Comparison of ENCODE assay signal across 18 cellular contexts in the genomic region with DNA sequence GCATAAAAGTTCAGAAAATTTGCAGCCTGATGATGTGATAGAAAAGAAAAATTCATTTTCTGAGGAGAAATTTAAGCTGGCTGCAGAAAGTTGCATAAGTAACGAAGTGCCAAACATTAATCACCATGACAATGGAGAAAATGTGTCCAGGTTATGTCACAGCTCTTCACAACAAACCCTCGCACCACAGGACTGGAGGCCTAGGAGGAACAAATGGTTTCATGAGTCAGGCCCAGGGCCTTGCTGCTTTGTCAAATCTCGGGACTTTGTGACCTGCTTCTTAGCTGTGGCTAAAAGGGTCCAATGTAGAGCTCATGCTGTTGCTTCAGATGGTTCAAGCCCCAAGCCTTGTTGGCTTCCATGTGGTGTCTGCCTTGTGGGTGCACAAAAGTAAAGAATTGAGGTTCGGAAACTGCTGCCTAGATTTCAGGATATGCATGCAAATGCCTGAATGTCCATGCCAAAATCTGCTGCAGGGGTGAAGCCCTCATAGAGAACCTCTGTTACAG.
DNase-seq lines count a peak whose midpoint lies in the region; FAIRE-seq and TF ChIP-seq lines count a peak whose summit lies in the region.
"Had no signal": no experiment of that assay in that cellular context is flagged by ENCODE, and none has a peak within 500 bp of the region (broad histone marks: within the 10 kb centered on the region; RNA-seq: fewer than 3 reads in every experiment).

No MANE protein-coding gene starts in this region.

- H4K20me1 ChIP-seq in astrocyte (ENCODE audit: insufficient read depth, low read length): no peaks in the 10 kb centered on the region

- H2AK5ac ChIP-seq in mesendoderm (ENCODE audit: low read length): no peak overlapping the region

- H3K23ac ChIP-seq in mesendoderm (ENCODE audit: low read length): no peak overlapping the region

- POLR2A ChIA-PET in MCF 10A (lab: Yijun Ruan, JAX): no interaction called here

- H3K4me3 ChIP-seq in breast epithelium (no peak overlapping the region), astrocyte (ENCODE audit: insufficient read depth, low read depth, low read length) (no peak overlapping the region), mesendoderm (ENCODE audit: low read length) (no peak overlapping the region)
- H3K4me3 ChIP-seq: GM23338 had no signal

- H3K79me1 ChIP-seq in mesendoderm (ENCODE audit: low read length): no peaks in the 10 kb centered on the region

- DNase-seq in MCF 10A (ENCODE audit: unreplicated experiment) (peak; percentile 5), breast epithelium (ENCODE audit: low spot score in 2 of 2) (no peak), astrocyte (ENCODE audit: low read depth) (no peak), mesendoderm (peak; percentile 8), amniotic stem cell (lab: John Stamatoyannopoulos, UW) (no peak)
- no peak for DNase-seq in activated naive CD8-positive, alpha-beta T cell treated with anti-CD3 and anti-CD28 coated beads for 36 hours
- DNase-seq: 8988T; C1 segment of cervical spinal cord; Caco-2; CD4-positive, alpha-beta memory T cell; DMS153; DMS79 treated with DMSO at 0.1 percent for 48 hours; GF-D8; H9; HFFc6 had no signal

- H2AFZ ChIP-seq in astrocyte (ENCODE audit: low read depth, low read length): no peak overlapping the region
- H2AFZ ChIP-seq: GM23338 had no signal

- H3K79me2 ChIP-seq in astrocyte (ENCODE audit: insufficient read depth, low read length) (no peaks in the 10 kb centered on the region), mesendoderm (ENCODE audit: control insufficient read depth, insufficient read depth, low read length) (no peaks in the 10 kb centered on the region)

- TF ChIP-seq CTCF in MCF 10A (IDR thresholded peaks at IDR 0.05; ENCODE audit: unreplicated experiment) (no peak), breast epithelium (IDR thresholded peaks at IDR 0.05) (no peak), astrocyte (IDR thresholded peaks at IDR 0.05; ENCODE audit: insufficient read depth, low read depth, low read length) (no peak)

- H2BK120ac ChIP-seq in mesendoderm (ENCODE audit: low read depth, low read length): no peak overlapping the region

- H3K27ac ChIP-seq in breast epithelium (no peak overlapping the region), astrocyte (ENCODE audit: low read depth, low read length) (no peak overlapping the region), mesendoderm (ENCODE audit: low read depth, low read length) (no peak overlapping the region)

- H3K9me3 ChIP-seq in breast epithelium: peaks cover 15 to 42% of the 10 kb centered on the region in 2 donors
- peaks cover 3% of the 10 kb centered on the region for H3K9me3 ChIP-seq in astrocyte (ENCODE audit: insufficient read depth, low read depth, low read length)
- H3K9me3 ChIP-seq: Caco-2 had no signal

- H3K27me3 Mint-ChIP-seq in MCF 10A (ENCODE audit: insufficient read depth, unreplicated experiment): no peaks in the 10 kb centered on the region
- H3K27me3 Mint-ChIP-seq in astrocyte (ENCODE audit: low read depth, unreplicated experiment): no peaks in the 10 kb centered on the region
- no peaks in the 10 kb centered on the region for H3K27me3 Mint-ChIP-seq in activated naive CD8-positive, alpha-beta T cell treated with anti-CD3 and anti-CD28 coated beads for 36 hours
- H3K27me3 Mint-ChIP-seq: CD4-positive, alpha-beta memory T cell had no signal

- H3K27me3 ChIP-seq in breast epithelium: no peaks in the 10 kb centered on the region
- H3K27me3 ChIP-seq in astrocyte (ENCODE audit: insufficient read depth, low read length): no peaks in the 10 kb centered on the region
- no peaks in the 10 kb centered on the region for H3K27me3 ChIP-seq in mesendoderm (ENCODE audit: insufficient read depth, low read length, poor library complexity)

- H3K27ac Mint-ChIP-seq in MCF 10A (ENCODE audit: low read depth, unreplicated experiment) (no peak overlapping the region), astrocyte (ENCODE audit: unreplicated experiment) (no peak overlapping the region)
- H3K27ac Mint-ChIP-seq in activated naive CD8-positive, alpha-beta T cell treated with anti-CD3 and anti-CD28 coated beads for 36 hours: no peak overlapping the region
- H3K27ac Mint-ChIP-seq: CD4-positive, alpha-beta memory T cell; GM23338; H9; HFFc6 had no signal

- H3K4me1 ChIP-seq in breast epithelium: no peaks in the 10 kb centered on the region
- no peaks in the 10 kb centered on the region for H3K4me1 ChIP-seq in astrocyte (ENCODE audit: insufficient read depth, low read length)
- no peaks in the 10 kb centered on the region for H3K4me1 ChIP-seq in mesendoderm (ENCODE audit: control insufficient read depth, low read depth, low read length)
- H3K4me1 ChIP-seq: Caco-2 had no signal

- H3K36me3 Mint-ChIP-seq in MCF 10A (ENCODE audit: insufficient read depth, unreplicated experiment) (no peaks in the 10 kb centered on the region), astrocyte (ENCODE audit: low read depth, unreplicated experiment) (no peaks in the 10 kb centered on the region)
- no peaks in the 10 kb centered on the region for H3K36me3 Mint-ChIP-seq in activated naive CD8-positive, alpha-beta T cell treated with anti-CD3 and anti-CD28 coated beads for 36 hours
- H3K36me3 Mint-ChIP-seq: CD4-positive, alpha-beta memory T cell had no signal

- no peak for TF ChIP-seq POLR2A in breast epithelium (IDR thresholded peaks at IDR 0.05)

- H3K4me1 Mint-ChIP-seq in MCF 10A (ENCODE audit: insufficient read depth, unreplicated experiment) (no peaks in the 10 kb centered on the region), astrocyte (ENCODE audit: low read depth, unreplicated experiment) (no peaks in the 10 kb centered on the region)
- H3K4me1 Mint-ChIP-seq in activated naive CD8-positive, alpha-beta T cell treated with anti-CD3 and anti-CD28 coated beads for 36 hours: no peaks in the 10 kb centered on the region
- H3K4me1 Mint-ChIP-seq: CD4-positive, alpha-beta memory T cell; GM23338; H9 had no signal

- no peak overlapping the region for H3K9ac ChIP-seq in astrocyte (ENCODE audit: low read length)
- no peak overlapping the region for H3K9ac ChIP-seq in mesendoderm (ENCODE audit: low read length)

- peak; percentile 32 for FAIRE-seq in astrocyte (lab: Jason Lieb, UNC)
- FAIRE-seq: GM12891, GM18507 had no signal

- H3K36me3 ChIP-seq in breast epithelium: no peaks in the 10 kb centered on the region
- H3K36me3 ChIP-seq in astrocyte (ENCODE audit: insufficient read depth, low read length): no peaks in the 10 kb centered on the region
- H3K36me3 ChIP-seq in mesendoderm (ENCODE audit: control insufficient read depth, insufficient read depth, low read length): no peaks in the 10 kb centered on the region

- no peak overlapping the region for H3K18ac ChIP-seq in mesendoderm (ENCODE audit: low read length)

- no CpG with 5 or more reads among the region's 4 CpGs for WGBS in mesendoderm (ENCODE audit: extremely low coverage, insufficient coverage, low lambda C conversion rate)

- H4K8ac ChIP-seq in mesendoderm (ENCODE audit: low read depth, low read length): no peak overlapping the region

- H3K4ac ChIP-seq in mesendoderm (ENCODE audit: low read depth, low read length): no peak overlapping the region

- intact Hi-C loops in MCF 10A (cut with micrococcal nuclease) (no loop called here), breast epithelium (cut with DNase I; ENCODE audit: low total_unique reads) (no loop called here)

- H2BK5ac ChIP-seq in mesendoderm (ENCODE audit: low read length): no peak overlapping the region

- no peak overlapping the region for H4K5ac ChIP-seq in mesendoderm (ENCODE audit: low read length)

- H3K56ac ChIP-seq in mesendoderm (ENCODE audit: low read length): no peak overlapping the region

- no peak overlapping the region for H2BK15ac ChIP-seq in mesendoderm (replicated peaks; ENCODE audit: low read depth)

- peaks cover 39% of the 10 kb centered on the region for H3K9me3 Mint-ChIP-seq in MCF 10A (ENCODE audit: unreplicated experiment)
- peaks cover 12% of the 10 kb centered on the region for H3K9me3 Mint-ChIP-seq in astrocyte (ENCODE audit: unreplicated experiment)
- peaks cover 9% of the 10 kb centered on the region for H3K9me3 Mint-ChIP-seq in activated naive CD8-positive, alpha-beta T cell treated with anti-CD3 and anti-CD28 coated beads for 36 hours

- CTCF ChIA-PET in MCF 10A (lab: Yijun Ruan, JAX): interaction anchor here (0.6 to 0.8 kb wide), 2 partner anchors 21 to 208 kb away, joined by 3 to 4 read pairs; no protein-coding TSS in a partner anchor

- H3K4me2 ChIP-seq in astrocyte (ENCODE audit: low read length) (no peak overlapping the region), mesendoderm (ENCODE audit: low read length) (no peak overlapping the region)
- H3K4me2 ChIP-seq: GM23338 had no signal

- no peak overlapping the region for H3K4me3 Mint-ChIP-seq in MCF 10A (ENCODE audit: unreplicated experiment)
- H3K4me3 Mint-ChIP-seq in astrocyte (ENCODE audit: unreplicated experiment): no peak overlapping the region
- no peak overlapping the region for H3K4me3 Mint-ChIP-seq in activated naive CD8-positive, alpha-beta T cell treated with anti-CD3 and anti-CD28 coated beads for 36 hours
- H3K4me3 Mint-ChIP-seq: GM23338, H9, HFFc6 had no signal

- no TSS peak for BruUV-seq in MCF 10A (replicated peaks; lab: Mats Ljungman, UMichigan)

Comparison
In these comparisons a context has a peak if more than half of its experiments do, and no peak if none do; other contexts are left out.
1. DNase-seq: peak in MCF 10A (single experiment) and mesendoderm (single experiment); none in breast epithelium (0 of 2), astrocyte (single experiment), activated naive CD8-positive, alpha-beta T cell treated with anti-CD3 and anti-CD28 coated beads for 36 hours (single experiment) and amniotic stem cell (single experiment).